Comparison of ENCODE assay signal across 8 cellular contexts in genomic region chr1:236605030-236605806, GRCh38. TPM values are rescaled to one million over a fixed set of nuclear protein-coding genes. Genes with fewer than 3 reads are reported as not detected.
DNase-seq lines count a peak whose midpoint lies in the region; ATAC-seq and TF ChIP-seq lines count a peak whose summit lies in the region.

No MANE protein-coding gene starts in this region.

- H3K4ac ChIP-seq in H9 (ENCODE audit: low read depth, low read length): no peak overlapping the region

- no peak overlapping the region for H2BK12ac ChIP-seq in H9 (ENCODE audit: insufficient read length, low read depth, low read length)

- no peaks in the 10 kb centered on the region for H3K27me3 ChIP-seq in H9 (ENCODE audit: insufficient read depth, low read length)
- no peaks in the 10 kb centered on the region for H3K27me3 ChIP-seq in WERI-Rb-1 (ENCODE audit: insufficient read depth, low read depth, severe bottlenecking)
- peaks cover 4% of the 10 kb centered on the region for H3K27me3 ChIP-seq in skeletal muscle satellite cell (ENCODE audit: control insufficient read depth, insufficient read depth, low read length)

- no peak overlapping the region for H3K27ac ChIP-seq in H9 (ENCODE audit: insufficient read length, low read depth, low read length)
- H3K27ac ChIP-seq in WERI-Rb-1: peak overlapping the region; percentile 91

- no peaks in the 10 kb centered on the region for H3K23me2 ChIP-seq in H9 (ENCODE audit: insufficient read length, low read depth, low read length, poor library complexity, severe bottlenecking)

- H3K4me2 ChIP-seq in H9 (ENCODE audit: insufficient read depth, insufficient read length, low read length) (peak overlapping the region; percentile 73), skeletal muscle satellite cell (ENCODE audit: low read length) (peak overlapping the region; percentile 97)

- H2BK20ac ChIP-seq in H9 (ENCODE audit: low read depth, low read length, poor library complexity, severe bottlenecking): no peak overlapping the region

- WGBS in H9 (ENCODE audit: extremely low coverage, insufficient read length, low lambda C conversion rate): no CpG with 5 or more reads among the region's 29 CpGs

- H3K4me1 ChIP-seq in H9 (ENCODE audit: insufficient read depth, low read length) (no peaks in the 10 kb centered on the region), skeletal muscle satellite cell (ENCODE audit: control insufficient read depth, insufficient read depth, low read length) (peaks cover 10% of the 10 kb centered on the region)

- H3T11ph ChIP-seq in H9 (ENCODE audit: low read length): no peak overlapping the region

- H3K4me3 Mint-ChIP-seq in H9 (peak overlapping the region; percentile 98), glutamatergic neuron (ENCODE audit: unreplicated experiment) (peak overlapping the region; percentile 95)

- no peak overlapping the region for H2BK5ac ChIP-seq in H9 (ENCODE audit: insufficient read length, low read length)

- H3K79me1 ChIP-seq in H9 (ENCODE audit: insufficient read depth, low read depth, low read length, poor library complexity, severe bottlenecking): peaks cover 11% of the 10 kb centered on the region

- no peaks in the 10 kb centered on the region for H3K9me3 Mint-ChIP-seq in H9
- no peaks in the 10 kb centered on the region for H3K9me3 Mint-ChIP-seq in glutamatergic neuron (ENCODE audit: unreplicated experiment)

- no peak overlapping the region for H3K23ac ChIP-seq in H9 (ENCODE audit: insufficient read length, low read depth, low read length)

- no peak overlapping the region for H4K5ac ChIP-seq in H9 (ENCODE audit: insufficient read length, low read depth, low read length)

- H3K36me3 ChIP-seq in WERI-Rb-1: peaks cover 25% of the 10 kb centered on the region
- peaks cover 14% of the 10 kb centered on the region for H3K36me3 ChIP-seq in skeletal muscle satellite cell (ENCODE audit: insufficient read depth, low read length)

- no peak for ATAC-seq in HG02938 (IDR thresholded peaks at IDR 0.05; ENCODE audit: unreplicated experiment)

- peaks cover 7 to 37% (median 29%) of the 10 kb centered on the region in 3 experiments; a peak in 6 of 7 replicates for H3K36me3 Mint-ChIP-seq in H9 (ENCODE audit: insufficient read depth in 1 of 3, low read depth in 3 of 3)
- no peaks in the 10 kb centered on the region for H3K36me3 Mint-ChIP-seq in glutamatergic neuron (ENCODE audit: unreplicated experiment)

- peak overlapping the region; percentile 78 for H3K9ac ChIP-seq in H9 (ENCODE audit: extremely low read depth, insufficient read length, low read length)
- H3K9ac ChIP-seq in skeletal muscle satellite cell (ENCODE audit: low read depth, low read length): peak overlapping the region; percentile 86

- H2BK120ac ChIP-seq in H9 (ENCODE audit: low read depth, low read length, poor library complexity, severe bottlenecking): no peak overlapping the region

- no peak overlapping the region for H4K91ac ChIP-seq in H9 (ENCODE audit: insufficient read length, low read depth, low read length)

- H3K27me3 Mint-ChIP-seq in H9 (ENCODE audit: low read depth) (no peaks in the 10 kb centered on the region; the same call in 1 of the 2 replicates), glutamatergic neuron (ENCODE audit: unreplicated experiment) (no peaks in the 10 kb centered on the region)

- peaks cover 7% of the 10 kb centered on the region; the same call in 1 of the 2 replicates for H3K79me2 ChIP-seq in H9 (ENCODE audit: insufficient read depth, low read length)

- peak overlapping the region; percentile 74 for H3K4me3 ChIP-seq in WERI-Rb-1 (ENCODE audit: low read depth, low read length)
- peak overlapping the region; percentile 92 for H3K4me3 ChIP-seq in skeletal muscle satellite cell (ENCODE audit: low read length)

- H2AK5ac ChIP-seq in H9 (ENCODE audit: insufficient read length, low read length): no peak overlapping the region

- H3K14ac ChIP-seq in H9 (ENCODE audit: insufficient read depth, low read length): no peak overlapping the region

- no peak overlapping the region for H3K56ac ChIP-seq in H9 (ENCODE audit: insufficient read length, low read depth, low read length)

- H4K20me1 ChIP-seq in H9 (ENCODE audit: control insufficient read depth, insufficient read depth, insufficient read length): no peaks in the 10 kb centered on the region

- no peaks in the 10 kb centered on the region for H3K9me3 ChIP-seq in H9 (ENCODE audit: control insufficient read depth, low read depth, low read length)
- H3K9me3 ChIP-seq in WERI-Rb-1 (ENCODE audit: severe bottlenecking): no peaks in the 10 kb centered on the region
- no peaks in the 10 kb centered on the region for H3K9me3 ChIP-seq in skeletal muscle satellite cell (replicated peaks; ENCODE audit: low read length)

- DNase-seq in H9: no peak
- DNase-seq in WERI-Rb-1: no peak
- DNase-seq in glutamatergic neuron: no peak
- DNase-seq in NCI-H345 treated with DMSO at 0.1 percent for 48 hours (lab: John Stamatoyannopoulos, UW; ENCODE audit: unreplicated experiment): no peak
- DNase-seq in stimulated activated CD4-positive, alpha-beta T cell treated with anti-CD3 and anti-CD28 coated beads, Interleukin-12 subunit alpha, Interleukin-12 subunit beta, amount 100 ng/mL, for 4 hours: no peak
- DNase-seq in NCI-H2107 (lab: John Stamatoyannopoulos, UW): no peak

- no peak overlapping the region for H4K8ac ChIP-seq in H9 (replicated peaks; ENCODE audit: insufficient read length, low read depth, low read length)

- no peak overlapping the region for H3K18ac ChIP-seq in H9 (ENCODE audit: insufficient read length, low read depth, low read length)

- no peak for TF ChIP-seq CTCF in H9 (conservative IDR thresholded peaks at IDR 0.05)
- no peak for TF ChIP-seq CTCF in WERI-Rb-1 (IDR thresholded peaks at IDR 0.05; ENCODE audit: low read depth, low read length)
- TF ChIP-seq CTCF in glutamatergic neuron (IDR thresholded peaks at IDR 0.05; ENCODE audit: partially characterized antibody, unreplicated experiment): no peak

- peaks cover 14 to 19% of the 10 kb centered on the region in 2 experiments for H3K4me1 Mint-ChIP-seq in H9
- peaks cover 5% of the 10 kb centered on the region for H3K4me1 Mint-ChIP-seq in glutamatergic neuron (ENCODE audit: low read depth, unreplicated experiment)

- no peak overlapping the region for H2BK15ac ChIP-seq in H9 (ENCODE audit: low read depth, low read length)

- H2AFZ ChIP-seq in H9 (ENCODE audit: low read length): peak overlapping the region; percentile 78

- H3K27ac Mint-ChIP-seq in H9 (peak overlapping the region; percentile 76 to 98 (median 97)), glutamatergic neuron (ENCODE audit: unreplicated experiment) (peak overlapping the region; percentile 90)

RNA-seq across cellular contexts. Expression of gene HEATR1, which starts 0.9 kb away (rescaled TPM):
- 84.8 and 88.2 TPM in 2 replicates for total RNA-seq in H9 (2021)
- total RNA-seq in glutamatergic neuron (ENCODE audit: unreplicated experiment): 31.7 TPM
- total RNA-seq in skeletal muscle satellite cell (2012; rRNA removed): 53.5 and 62.6 TPM in 2 replicates
